In the genomic region with DNA sequence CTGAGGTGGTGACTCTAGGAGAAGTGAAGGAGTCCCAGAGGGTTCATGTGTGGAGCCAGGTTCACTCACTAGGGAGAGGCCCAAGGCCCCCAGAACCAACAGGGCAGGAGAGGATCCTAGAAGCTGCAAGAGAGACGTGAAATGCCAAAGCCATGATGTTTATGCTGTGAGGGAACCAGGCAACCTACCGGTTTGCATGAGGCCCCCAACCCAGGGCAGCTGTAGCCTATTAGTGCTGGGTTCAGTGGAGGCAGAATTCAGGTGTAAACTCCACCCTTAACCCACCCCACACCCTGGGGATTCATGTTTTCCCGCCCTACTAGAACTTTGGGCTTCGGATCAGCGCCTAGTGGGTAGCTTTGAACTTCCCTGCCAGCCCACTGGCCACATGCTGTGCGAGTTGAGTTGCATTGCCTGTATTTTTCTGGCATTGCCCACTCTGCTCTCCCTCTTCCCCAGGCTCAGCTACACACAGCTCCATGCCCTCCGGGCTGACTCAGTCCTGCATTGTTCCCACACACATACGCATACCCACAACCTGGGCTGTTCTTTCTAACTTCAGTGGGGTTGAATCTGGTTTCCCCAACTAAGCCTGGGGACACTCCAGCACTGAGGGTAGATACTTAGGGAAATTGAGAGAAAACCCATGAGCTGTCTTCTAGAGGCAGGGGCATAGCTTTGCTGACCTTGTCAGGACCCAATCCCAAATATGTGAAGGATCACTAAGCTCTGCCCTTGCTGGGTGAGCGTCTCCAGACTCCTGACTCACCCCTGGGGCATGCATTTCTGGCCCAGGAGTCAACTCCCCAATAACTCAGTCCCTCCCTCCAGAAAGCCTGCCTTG, we compare ENCODE assay signal across 8 cellular contexts. TPM values are rescaled to one million over a fixed set of nuclear protein-coding genes. Genes with fewer than 3 reads are reported as not detected.
DNase-seq lines count a peak whose midpoint lies in the region; FAIRE-seq and TF ChIP-seq lines count a peak whose summit lies in the region.

No MANE protein-coding gene starts in this region.

- H3K79me2 ChIP-seq in smooth muscle cell (ENCODE audit: low read depth) (peaks cover 11% of the 10 kb centered on the region), MM.1S (ENCODE audit: low read length) (no peaks in the 10 kb centered on the region)

- H3K4me2 ChIP-seq in smooth muscle cell (peak overlapping the region; percentile 93), MM.1S (ENCODE audit: low read depth, low read length) (no peak overlapping the region)

- H3F3A ChIP-seq in smooth muscle cell (ENCODE audit: low read depth) (peaks cover 19% of the 10 kb centered on the region), MM.1S (ENCODE audit: insufficient read depth, low read length) (no peaks in the 10 kb centered on the region)

- H3K36me3 ChIP-seq in smooth muscle cell (ENCODE audit: low read depth) (peaks cover 8% of the 10 kb centered on the region), MM.1S (replicated peaks; ENCODE audit: insufficient read depth, low read length) (no peaks in the 10 kb centered on the region)

- H4K20me1 ChIP-seq in smooth muscle cell (ENCODE audit: low read depth) (peaks cover 58% of the 10 kb centered on the region), MM.1S (ENCODE audit: insufficient read depth, low read length) (no peaks in the 10 kb centered on the region)

- peaks cover 21% of the 10 kb centered on the region for H3K4me1 ChIP-seq in smooth muscle cell (ENCODE audit: low read depth)
- no peaks in the 10 kb centered on the region for H3K4me1 ChIP-seq in MM.1S (ENCODE audit: low read length)

- H3K27ac ChIP-seq in smooth muscle cell (ENCODE audit: low read depth) (peak overlapping the region; percentile 80), MM.1S (ENCODE audit: low read length) (no peak overlapping the region)

- TF ChIP-seq CTCF in WI38 (IDR thresholded peaks at IDR 0.05; ENCODE audit: low read depth, low read length): no peak
- no peak for TF ChIP-seq CTCF in fibroblast of villous mesenchyme (IDR thresholded peaks at IDR 0.05; ENCODE audit: insufficient read depth, low read depth, low read length)
- no peak for TF ChIP-seq CTCF in smooth muscle cell (IDR thresholded peaks at IDR 0.05; ENCODE audit: borderline replicate concordance, insufficient read depth, poor library complexity, severe bottlenecking)
- no peak for TF ChIP-seq CTCF in MM.1S (IDR thresholded peaks at IDR 0.05; ENCODE audit: low read length)

- FAIRE-seq in H54 (lab: Jason Lieb, UNC): peak; percentile 53

- H2AFZ ChIP-seq in smooth muscle cell (ENCODE audit: low read depth) (no peak overlapping the region), MM.1S (ENCODE audit: low read length) (no peak overlapping the region)

- WGBS in smooth muscle cell (ENCODE audit: low lambda C conversion rate): 32% methylated on average over 9 of the region's 9 CpGs

- H3K4me3 ChIP-seq in WI38 (ENCODE audit: low read depth, low read length): peak overlapping the region; percentile 3; the same call in 1 of the 2 replicates
- H3K4me3 ChIP-seq in fibroblast of villous mesenchyme (ENCODE audit: low read depth, low read length): peak overlapping the region; percentile 91
- H3K4me3 ChIP-seq in smooth muscle cell: no peak overlapping the region
- H3K4me3 ChIP-seq in MM.1S (ENCODE audit: low read length): no peak overlapping the region

- peak; percentile 9; the same call in 1 of the 2 replicates for TF ChIP-seq POLR2A in H54 (IDR thresholded peaks at IDR 0.05; ENCODE audit: low read depth, low read length)

- H3K27me3 ChIP-seq in smooth muscle cell (ENCODE audit: low read depth) (no peaks in the 10 kb centered on the region), MM.1S (replicated peaks; ENCODE audit: insufficient read depth, low read length) (no peaks in the 10 kb centered on the region)

- no peaks in the 10 kb centered on the region for H3K9me3 ChIP-seq in smooth muscle cell (replicated peaks; ENCODE audit: low read depth)
- no peaks in the 10 kb centered on the region for H3K9me3 ChIP-seq in MM.1S (replicated peaks; ENCODE audit: insufficient read depth, low read length)

- peak overlapping the region; percentile 44 for H3K9ac ChIP-seq in smooth muscle cell (ENCODE audit: low read depth)
- no peak overlapping the region for H3K9ac ChIP-seq in MM.1S (ENCODE audit: low read length)

- no peaks in the 10 kb centered on the region for H3K9me2 ChIP-seq in MM.1S (replicated peaks; ENCODE audit: insufficient read depth, low read length)

- DNase-seq in H54 (ENCODE audit: insufficient read length, low spot score) (peak; percentile 88), fibroblast of villous mesenchyme (ENCODE audit: low read depth) (peak; percentile 67), smooth muscle cell (lab: John Stamatoyannopoulos, UW; ENCODE audit: unreplicated experiment) (no peak), MM.1S (no peak), NCI-H524 treated with DMSO at 0.1 percent for 48 hours (lab: John Stamatoyannopoulos, UW) (no peak), H4 (ENCODE audit: low spot score) (no peak), NCI-H526 treated with DMSO at 0.1 percent for 48 hours (lab: John Stamatoyannopoulos, UW) (no peak)

RNA-seq across cellular contexts. Expression of a gene that starts 2.0 kb away (rescaled TPM):
- total RNA-seq in fibroblast of villous mesenchyme (25.4 and 25.9 TPM in 2 replicates), smooth muscle cell (6.5 and 7.7 TPM in 2 replicates)
- 4.6 TPM in 2 replicates for polyA plus RNA-seq in smooth muscle cell
- 1.9 and 3.8 TPM in 2 replicates for total RNA-seq in H4 (2014; rRNA removed; shearing (Covaris generic))

RNA-seq across cellular contexts. Expression of a gene that starts 33.9 kb away (rescaled TPM):
- total RNA-seq in fibroblast of villous mesenchyme (not detected in 2 replicates), smooth muscle cell (not detected in 2 replicates)
- polyA plus RNA-seq in smooth muscle cell: not detected in 2 replicates
- not detected in 2 replicates for total RNA-seq in H4 (2014; rRNA removed; shearing (Covaris generic))

RNA-seq across cellular contexts. Expression of a gene that starts 51.0 kb away (rescaled TPM):
- total RNA-seq in fibroblast of villous mesenchyme (69.6 and 82.9 TPM in 2 replicates), smooth muscle cell (91.3 and 113 TPM in 2 replicates)
- 37.1 and 82.3 TPM in 2 replicates for polyA plus RNA-seq in smooth muscle cell
- 3.8 and 6.2 TPM in 2 replicates for total RNA-seq in H4 (2014; rRNA removed; shearing (Covaris generic))

RNA-seq across cellular contexts. Expression of a gene that starts 51.1 kb away (rescaled TPM):
- total RNA-seq in fibroblast of villous mesenchyme (not detected in 2 replicates), smooth muscle cell (not detected in 2 replicates)
- polyA plus RNA-seq in smooth muscle cell: not detected in 2 replicates
- not detected in 2 replicates for total RNA-seq in H4 (2014; rRNA removed; shearing (Covaris generic))

Comparison
In these comparisons a context has a peak if more than half of its experiments do, and no peak if none do; other contexts are left out.
1. DNase-seq: peak in H54 (single experiment) and fibroblast of villous mesenchyme (single experiment); none in smooth muscle cell (single experiment), MM.1S (single experiment), NCI-H524 treated with DMSO at 0.1 percent for 48 hours (single experiment), H4 (single experiment) and NCI-H526 treated with DMSO at 0.1 percent for 48 hours (single experiment).
2. H3K4me3 ChIP-seq: peak in WI38 (single experiment) and fibroblast of villous mesenchyme (single experiment); none in smooth muscle cell (single experiment) and MM.1S (single experiment).